7 cellular contexts compared by ENCODE assay signal in genomic region chr2:23199115-23199918, GRCh38.
A peak's percentile ranks its signal among the peaks of the same experiment; 100 is the strongest.
DNase-seq lines count a peak whose midpoint lies in the region; ATAC-seq, FAIRE-seq and TF ChIP-seq lines count a peak whose summit lies in the region.

No MANE protein-coding gene starts in this region.

- in situ Hi-C loops in HepG2 (cut with HindIII; ENCODE audit: extremely low pct_ligation_motif_present, low pct_unique_long_range_greater_than_20kb), result no loop called here

- H3K27me3 ChIP-seq in SU-DHL-6 (ENCODE audit: low read length), result no peaks in the 10 kb centered on the region
- H3K27me3 ChIP-seq in HepG2 (ENCODE audit: control insufficient read depth in 1 of 2, insufficient read depth in 2 of 2, low read length in 2 of 2), result no peaks in the 10 kb centered on the region
- H3K27me3 ChIP-seq in prostate gland (replicated peaks; ENCODE audit: insufficient read depth), result no peaks in the 10 kb centered on the region

- no peak overlapping the region for H2AFZ ChIP-seq in SU-DHL-6 (ENCODE audit: low read depth, low read length, severe bottlenecking)
- H2AFZ ChIP-seq in HepG2 (ENCODE audit: low read length), result no peak overlapping the region

- TF ChIP-seq POLR2A in HepG2 (IDR thresholded peaks at IDR 0.05; ENCODE audit: insufficient read depth in 1 of 2, low read depth in 2 of 2, low read length in 2 of 2) (no peak), prostate gland (IDR thresholded peaks at IDR 0.05) (no peak)

- POLR2A ChIA-PET in HepG2 (lab: Yijun Ruan, JAX), result no interaction called here

- CTCF ChIA-PET in HepG2 (lab: Yijun Ruan, JAX; ENCODE audit: low intra/inter-chr PET ratio, low total read pairs), result interaction anchor here (2.4 kb wide), 1 partner anchor 260 kb away, joined by 11 read pairs; no protein-coding TSS in a partner anchor

- peak; percentile 39; the same call in 1 of the 2 replicates for TF ChIP-seq RAD21 in HepG2 (CRISPR knock-in tag; IDR thresholded peaks at IDR 0.05)

- no peaks in the 10 kb centered on the region for H3K36me3 ChIP-seq in SU-DHL-6 (ENCODE audit: low read length)
- no peaks in the 10 kb centered on the region for H3K36me3 ChIP-seq in HepG2 (replicated peaks in 1 of 2; ENCODE audit: control insufficient read depth in 1 of 2, insufficient read depth in 2 of 2, low read length in 2 of 2)
- no peaks in the 10 kb centered on the region for H3K36me3 ChIP-seq in prostate gland

- H3K27ac ChIP-seq in SU-DHL-6 (ENCODE audit: low read depth, low read length) (no peak overlapping the region), HepG2 (ENCODE audit: extremely low read length, insufficient read depth, low read length) (no peak overlapping the region), prostate gland (no peak overlapping the region)

- H3K4me2 ChIP-seq in SU-DHL-6 (ENCODE audit: low read depth, low read length, poor library complexity, severe bottlenecking), result no peak overlapping the region
- no peak overlapping the region for H3K4me2 ChIP-seq in HepG2 (ENCODE audit: low read depth, low read length)

- TF ChIP-seq EP300 in HepG2 (IDR thresholded peaks at IDR 0.05; ENCODE audit: low read depth in 2 of 2, low read length in 2 of 2) (no peak), HepG2 (CRISPR knock-in tag; IDR thresholded peaks at IDR 0.05; ENCODE audit: borderline replicate concordance) (no peak)

- H3K4me1 ChIP-seq in HepG2 (ENCODE audit: insufficient read depth, low read length), result 0 out of 2 replicates have a peak, but pooled peaks cover 4% of the 10 kb centered on the region
- no peaks in the 10 kb centered on the region for H3K4me1 ChIP-seq in prostate gland (replicated peaks)

- 18% methylated on average over 7 of the region's 7 CpGs for WGBS in HepG2 (ENCODE audit: low lambda C conversion rate)
- 91% methylated on average over 7 of the region's 7 CpGs for WGBS in prostate gland

- H4K20me1 ChIP-seq in SU-DHL-6 (ENCODE audit: low read depth, low read length) (no peaks in the 10 kb centered on the region), HepG2 (ENCODE audit: insufficient read depth, low read length) (no peaks in the 10 kb centered on the region)

- DNase-seq in HepG2 (ENCODE audit: low spot score) (peak; percentile 26), MV-4-11 (lab: John Stamatoyannopoulos, UW) (no peak), prostate gland (ENCODE audit: low spot score) (no peak)

- H3K4me3 ChIP-seq in SU-DHL-6 (ENCODE audit: insufficient read depth, low read length, poor library complexity, severe bottlenecking) (no peak overlapping the region), HepG2 (replicated peaks in 1 of 3; ENCODE audit: insufficient read depth in 1 of 3, low read depth in 2 of 3, low read length in 3 of 3) (no peak overlapping the region), prostate gland (no peak overlapping the region)

- H3K9me3 ChIP-seq in SU-DHL-6 (ENCODE audit: insufficient read depth, low read length) (no peaks in the 10 kb centered on the region), HepG2 (ENCODE audit: low read length) (no peaks in the 10 kb centered on the region), prostate gland (no peaks in the 10 kb centered on the region)

- TF ChIP-seq CTCF in GM12872 (IDR thresholded peaks at IDR 0.05; ENCODE audit: insufficient read depth, low read depth, low read length) (peak; percentile 81), SU-DHL-6 (IDR thresholded peaks at IDR 0.05; ENCODE audit: insufficient read depth, low read length, poor library complexity, severe bottlenecking) (peak; percentile 76), HepG2 (CRISPR knock-in tag; IDR thresholded peaks at IDR 0.05) (peak; percentile 62), prostate gland (IDR thresholded peaks at IDR 0.05) (peak in 1 of 4 experiments; percentile 25)

- H3K79me2 ChIP-seq in SU-DHL-6 (ENCODE audit: insufficient read depth, low read length), result no peaks in the 10 kb centered on the region
- H3K79me2 ChIP-seq in HepG2 (ENCODE audit: insufficient read depth, low read length), result no peaks in the 10 kb centered on the region

- intact Hi-C loops in HepG2 (cut with micrococcal nuclease; ENCODE audit: unreplicated experiment) (loop anchor here (5.0 kb wide), 2 partner anchors 93 to 153 kb away; no protein-coding TSS in a partner anchor), prostate gland (cut with DNase I) (no loop called here)

- no peaks in the 10 kb centered on the region for H3F3A ChIP-seq in SU-DHL-6 (ENCODE audit: insufficient read depth)

- no TSS peak for BruUV-seq in HepG2 (replicated peaks; lab: Mats Ljungman, UMichigan)

- peak; percentile 51 for FAIRE-seq in HepG2 (lab: Jason Lieb, UNC)

- no peaks in the 10 kb centered on the region for H3K9me2 ChIP-seq in SU-DHL-6 (replicated peaks; ENCODE audit: insufficient read depth, low read length)

- ATAC-seq in HG03066 (IDR thresholded peaks at IDR 0.05; ENCODE audit: low read depth, unreplicated experiment) (peak; percentile 58), HepG2 (peak; percentile 64), HG02623 (IDR thresholded peaks at IDR 0.05; ENCODE audit: unreplicated experiment) (no peak)

- no peak overlapping the region for H3K9ac ChIP-seq in SU-DHL-6 (ENCODE audit: low read length)
- H3K9ac ChIP-seq in HepG2 (ENCODE audit: insufficient read depth, low read depth, low read length), result no peak overlapping the region

TF ChIP-seq in HepG2, 621 proteins besides CTCF, POLR2A, EP300 and RAD21:
- TF ChIP-seq SMC3 (IDR thresholded peaks at IDR 0.05; ENCODE audit: low read length) (peak; percentile 45), SP5 (CRISPR knock-in tag; IDR thresholded peaks at IDR 0.05; ENCODE audit: borderline replicate concordance, low read depth) (no peak), PITX1 (CRISPR knock-in tag; IDR thresholded peaks at IDR 0.05) (no peak), ZNF740 (CRISPR knock-in tag; IDR thresholded peaks at IDR 0.05) (peak; percentile 84), STAG1 (CRISPR knock-in tag; IDR thresholded peaks at IDR 0.05) (peak; percentile 37; the same call in 1 of the 2 replicates), CENPBD1 (CRISPR knock-in tag; IDR thresholded peaks at IDR 0.05; ENCODE audit: borderline replicate concordance, low read depth) (no peak), MAFF (IDR thresholded peaks at IDR 0.05; ENCODE audit: low read depth, low read length) (no peak), SRF (IDR thresholded peaks at IDR 0.05; ENCODE audit: low read depth, low read length) (no peak)
- TF ChIP-seq, protein P1, sequence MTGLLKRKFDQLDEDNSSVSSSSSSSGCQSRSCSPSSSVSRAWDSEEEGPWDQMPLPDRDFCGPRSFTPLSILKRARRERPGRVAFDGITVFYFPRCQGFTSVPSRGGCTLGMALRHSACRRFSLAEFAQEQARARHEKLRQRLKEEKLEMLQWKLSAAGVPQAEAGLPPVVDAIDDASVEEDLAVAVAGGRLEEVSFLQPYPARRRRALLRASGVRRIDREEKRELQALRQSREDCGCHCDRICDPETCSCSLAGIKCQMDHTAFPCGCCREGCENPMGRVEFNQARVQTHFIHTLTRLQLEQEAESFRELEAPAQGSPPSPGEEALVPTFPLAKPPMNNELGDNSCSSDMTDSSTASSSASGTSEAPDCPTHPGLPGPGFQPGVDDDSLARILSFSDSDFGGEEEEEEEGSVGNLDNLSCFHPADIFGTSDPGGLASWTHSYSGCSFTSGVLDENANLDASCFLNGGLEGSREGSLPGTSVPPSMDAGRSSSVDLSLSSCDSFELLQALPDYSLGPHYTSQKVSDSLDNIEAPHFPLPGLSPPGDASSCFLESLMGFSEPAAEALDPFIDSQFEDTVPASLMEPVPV (CRISPR knock-in tag; IDR thresholded peaks at IDR 0.05), result no peak
